25 cellular contexts compared by ENCODE assay signal in genomic region chr5:111656580-111656979, GRCh38.
"Had no signal": no experiment of that assay in that cellular context is flagged by ENCODE, and none has a peak within 500 bp of the region (broad histone marks: within the 10 kb centered on the region; RNA-seq: fewer than 3 reads in every experiment).

No MANE protein-coding gene starts in this region.

- H3K4me3 Mint-ChIP-seq: mesothelial cell of epicardium, naive B cell had no signal

- ATAC-seq: gastrocnemius medialis, heart right ventricle, left cardiac atrium, left lung, left ventricle myocardium superior, lower lobe of right lung, mucosa of descending colon had no signal

- FAIRE-seq: colon, endothelial cell of umbilical vein, islet of Langerhans, keratinocyte had no signal

- DNase-seq: dermis blood vessel endothelial cell; dorsolateral prefrontal cortex; effector CD4-positive, alpha-beta T cell; effector memory CD4-positive, alpha-beta T cell; foreskin fibroblast; foreskin melanocyte; gastrocnemius medialis; glutamatergic neuron; head of caudate nucleus; heart right ventricle; hippocampal formation; left cardiac atrium; left lung; left ventricle myocardium superior; lower lobe of right lung; mesenchymal stem cell; mucosa of descending colon; naive B cell had no signal

- H3K36me3 ChIP-seq: esophagus muscularis mucosa, gastrocnemius medialis, heart right ventricle, left lung, lower lobe of right lung had no signal

- H3K4me1 Mint-ChIP-seq: mesothelial cell of epicardium, naive B cell had no signal

- H3K4me1 ChIP-seq: esophagus muscularis mucosa, gastrocnemius medialis, heart right ventricle, left lung, lower lobe of right lung had no signal

- H3K27me3 ChIP-seq: esophagus muscularis mucosa, gastrocnemius medialis, heart right ventricle, left lung had no signal

- H3K9me3 ChIP-seq: esophagus muscularis mucosa, gastrocnemius medialis, heart right ventricle, lower lobe of right lung had no signal

- H3K36me3 Mint-ChIP-seq: naive B cell had no signal

- H3K27me3 Mint-ChIP-seq: naive B cell had no signal

- H3K27ac ChIP-seq: coronary artery, dorsolateral prefrontal cortex, esophagus muscularis mucosa, gastrocnemius medialis, heart right ventricle, left lung, lower lobe of right lung had no signal

- H3K4me3 ChIP-seq: coronary artery, dorsolateral prefrontal cortex, esophagus muscularis mucosa, gastrocnemius medialis, heart right ventricle, left lung, lower lobe of right lung, mucosa of descending colon had no signal

- H3K27ac Mint-ChIP-seq: mesothelial cell of epicardium, naive B cell had no signal
